Comparison of ENCODE assay signal across 11 cellular contexts in the genomic region with DNA sequence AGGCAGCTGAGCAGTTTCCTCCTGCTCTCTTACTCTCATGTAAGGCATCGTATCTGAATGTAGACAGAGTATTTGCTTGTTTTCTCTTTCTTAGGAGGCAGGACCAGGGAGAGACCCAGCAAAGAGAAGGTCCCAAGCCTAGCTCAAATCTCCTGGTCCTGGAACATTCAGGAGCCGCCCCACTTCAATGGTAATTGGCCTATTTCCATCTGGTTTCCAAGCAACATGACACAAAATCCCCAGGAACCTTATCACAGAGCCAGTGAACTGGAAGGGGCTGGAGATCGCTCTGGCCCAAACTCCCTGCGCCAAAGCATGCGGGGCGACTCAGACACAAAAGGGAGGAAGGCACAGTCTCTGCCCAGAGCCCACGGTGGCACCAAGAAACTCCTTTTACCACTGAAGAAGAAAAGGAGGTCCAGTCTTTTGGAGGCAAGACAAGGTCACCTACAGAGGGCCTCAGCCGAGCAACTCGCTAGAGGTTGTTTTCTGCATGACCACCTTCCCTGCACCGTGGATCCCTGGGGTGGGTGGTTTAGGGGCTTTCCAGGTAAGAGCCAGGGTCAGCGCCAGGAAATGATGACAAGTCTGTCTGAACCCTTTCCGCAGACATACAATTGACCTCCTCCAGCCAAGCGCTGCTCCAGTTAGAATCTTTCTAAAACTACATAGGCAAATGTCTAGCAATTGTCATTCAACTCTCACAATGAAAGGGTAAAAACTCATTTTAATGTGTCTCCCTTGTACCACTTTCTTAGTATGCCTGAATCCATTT.
DNase-seq lines count a peak whose midpoint lies in the region; ATAC-seq and TF ChIP-seq lines count a peak whose summit lies in the region.
"Had no signal": no experiment of that assay in that cellular context is flagged by ENCODE, and none has a peak within 500 bp of the region (broad histone marks: within the 10 kb centered on the region; RNA-seq: fewer than 3 reads in every experiment).

No MANE protein-coding gene starts in this region.

- H3K9me3 ChIP-seq in neural cell (ENCODE audit: low read length), result no peaks in the 10 kb centered on the region

- no peak for TF ChIP-seq CTCF in cardiac fibroblast (IDR thresholded peaks at IDR 0.05; ENCODE audit: low read depth, low read length)
- TF ChIP-seq CTCF in neural cell (IDR thresholded peaks at IDR 0.05; ENCODE audit: poor library complexity, severe bottlenecking), result no peak

- H3K4me3 ChIP-seq in cardiac fibroblast (replicated peaks in 1 of 2; ENCODE audit: low read depth in 2 of 2, low read length in 2 of 2) (no peak overlapping the region), neural cell (ENCODE audit: low read length) (peak overlapping the region; percentile 27)

- H3K4me2 ChIP-seq in neural cell (ENCODE audit: low read length), result no peak overlapping the region

- H3K36me3 Mint-ChIP-seq in immature natural killer cell, result no peaks in the 10 kb centered on the region

- H3K79me2 ChIP-seq in neural cell (replicated peaks; ENCODE audit: insufficient read depth, low read length), result no peaks in the 10 kb centered on the region

- no peaks in the 10 kb centered on the region for H4K20me1 ChIP-seq in neural cell (ENCODE audit: insufficient read depth)

- TF ChIP-seq RAD21 in neural cell (conservative IDR thresholded peaks at IDR 0.05), result no peak

- no peak overlapping the region for H2AFZ ChIP-seq in neural cell (ENCODE audit: low read depth, low read length)

- TF ChIP-seq EP300 in neural cell (conservative IDR thresholded peaks at IDR 0.05; ENCODE audit: poor library complexity, severe bottlenecking), result no peak

- peaks cover 1 to 7% (median 1%) of the 10 kb centered on the region in 3 donors for H3K27me3 Mint-ChIP-seq in immature natural killer cell (ENCODE audit: low read depth in 3 of 3)

- H3K36me3 ChIP-seq in neural cell (ENCODE audit: insufficient read depth, low read length), result no peaks in the 10 kb centered on the region

- no peak for ATAC-seq in GM19455 (IDR thresholded peaks at IDR 0.05; ENCODE audit: unreplicated experiment)

- no peak overlapping the region for H3K27ac ChIP-seq in neural cell (ENCODE audit: low read length)

- no peaks in the 10 kb centered on the region for H3K27me3 ChIP-seq in neural cell (ENCODE audit: insufficient read depth, low read depth, low read length)

- DNase-seq in GM03348 (ENCODE audit: low spot score) (peak; percentile 20), HT1080 (ENCODE audit: low read depth) (peak; percentile 36), cardiac fibroblast (ENCODE audit: low read depth in 2 of 2) (peak; percentile 51 to 82), COLO829 (ENCODE audit: low spot score) (no peak), immature natural killer cell (no peak)
- DNase-seq in stimulated activated naive CD4-positive, alpha-beta T cell treated with Interleukin-2 at 50 U/mL for 16 hours (lab: John Stamatoyannopoulos, UW), result no peak
- DNase-seq: cortex of kidney; stimulated activated CD8-positive, alpha-beta memory T cell treated with anti-CD3 and anti-CD28 coated beads, Interleukin-4, amount 100 ng/mL, for 48 hours; T-helper 2 cell had no signal

- H3K27ac Mint-ChIP-seq in immature natural killer cell, result no peak overlapping the region

- H3K9me2 ChIP-seq in neural cell (ENCODE audit: insufficient read depth, low read length), result no peaks in the 10 kb centered on the region

- H3F3A ChIP-seq in neural cell (ENCODE audit: insufficient read depth, low read length, poor library complexity, severe bottlenecking), result no peaks in the 10 kb centered on the region

- no peaks in the 10 kb centered on the region for H3K4me1 Mint-ChIP-seq in immature natural killer cell

- no peak overlapping the region for H3K4me3 Mint-ChIP-seq in immature natural killer cell

- H3K9me3 Mint-ChIP-seq in immature natural killer cell, result no peaks in the 10 kb centered on the region

- no peak overlapping the region for H3K9ac ChIP-seq in neural cell (ENCODE audit: low read length)

TF ChIP-seq in neural cell, 6 proteins besides CTCF, POLR2A, EP300 and RAD21:
- no peak for TF ChIP-seq MXI1 (conservative IDR thresholded peaks at IDR 0.05; ENCODE audit: poor library complexity, severe bottlenecking)
- no peak for TF ChIP-seq SMC3 (conservative IDR thresholded peaks at IDR 0.05; ENCODE audit: poor library complexity)
- no peak for TF ChIP-seq TAF1 (IDR thresholded peaks at IDR 0.05; ENCODE audit: low read depth)
- TF ChIP-seq, protein P1, sequence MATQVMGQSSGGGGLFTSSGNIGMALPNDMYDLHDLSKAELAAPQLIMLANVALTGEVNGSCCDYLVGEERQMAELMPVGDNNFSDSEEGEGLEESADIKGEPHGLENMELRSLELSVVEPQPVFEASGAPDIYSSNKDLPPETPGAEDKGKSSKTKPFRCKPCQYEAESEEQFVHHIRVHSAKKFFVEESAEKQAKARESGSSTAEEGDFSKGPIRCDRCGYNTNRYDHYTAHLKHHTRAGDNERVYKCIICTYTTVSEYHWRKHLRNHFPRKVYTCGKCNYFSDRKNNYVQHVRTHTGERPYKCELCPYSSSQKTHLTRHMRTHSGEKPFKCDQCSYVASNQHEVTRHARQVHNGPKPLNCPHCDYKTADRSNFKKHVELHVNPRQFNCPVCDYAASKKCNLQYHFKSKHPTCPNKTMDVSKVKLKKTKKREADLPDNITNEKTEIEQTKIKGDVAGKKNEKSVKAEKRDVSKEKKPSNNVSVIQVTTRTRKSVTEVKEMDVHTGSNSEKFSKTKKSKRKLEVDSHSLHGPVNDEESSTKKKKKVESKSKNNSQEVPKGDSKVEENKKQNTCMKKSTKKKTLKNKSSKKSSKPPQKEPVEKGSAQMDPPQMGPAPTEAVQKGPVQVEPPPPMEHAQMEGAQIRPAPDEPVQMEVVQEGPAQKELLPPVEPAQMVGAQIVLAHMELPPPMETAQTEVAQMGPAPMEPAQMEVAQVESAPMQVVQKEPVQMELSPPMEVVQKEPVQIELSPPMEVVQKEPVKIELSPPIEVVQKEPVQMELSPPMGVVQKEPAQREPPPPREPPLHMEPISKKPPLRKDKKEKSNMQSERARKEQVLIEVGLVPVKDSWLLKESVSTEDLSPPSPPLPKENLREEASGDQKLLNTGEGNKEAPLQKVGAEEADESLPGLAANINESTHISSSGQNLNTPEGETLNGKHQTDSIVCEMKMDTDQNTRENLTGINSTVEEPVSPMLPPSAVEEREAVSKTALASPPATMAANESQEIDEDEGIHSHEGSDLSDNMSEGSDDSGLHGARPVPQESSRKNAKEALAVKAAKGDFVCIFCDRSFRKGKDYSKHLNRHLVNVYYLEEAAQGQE (IDR thresholded peaks at IDR 0.05; ENCODE audit: borderline replicate concordance), result no peak
- no peak for TF ChIP-seq EZH2 (IDR thresholded peaks at IDR 0.05; ENCODE audit: borderline replicate concordance, insufficient read depth, low read length, poor library complexity, severe bottlenecking)
- TF ChIP-seq POLR2AphosphoS5 (IDR thresholded peaks at IDR 0.05), result no peak

Comparison
In these comparisons a context has a peak if more than half of its experiments do, and no peak if none do; other contexts are left out.
1. DNase-seq: peak in GM03348 (single experiment), HT1080 (single experiment) and cardiac fibroblast (2 of 2); none in COLO829 (single experiment), stimulated activated naive CD4-positive, alpha-beta T cell treated with Interleukin-2 at 50 U/mL for 16 hours (single experiment) and immature natural killer cell (0 of 3).